32 cellular contexts compared by ENCODE assay signal in genomic region chr2:34961822-34962221, GRCh38.
"Had no signal": no experiment of that assay in that cellular context is flagged by ENCODE, and none has a peak within 500 bp of the region (broad histone marks: within the 10 kb centered on the region; RNA-seq: fewer than 3 reads in every experiment).

No MANE protein-coding gene starts in this region.

- FAIRE-seq: islet of Langerhans, urothelium cell line had no signal

- H3K4me1 Mint-ChIP-seq: immature natural killer cell; mesothelial cell of epicardium; naive B cell; natural killer cell; nephron progenitor cell; stimulated activated naive B cell treated with anti-CD40 and anti-IgM and Interleukin-4, amounts not matched to agents 10 μg/mL and 1 μg/mL and 100 μg/mL, for 72 hours had no signal

- H3K27ac Mint-ChIP-seq: immature natural killer cell; mesothelial cell of epicardium; natural killer cell; nephron progenitor cell; stimulated activated naive B cell treated with anti-CD40 and anti-IgM and Interleukin-4, amounts not matched to agents 10 μg/mL and 1 μg/mL and 100 μg/mL, for 72 hours had no signal

- H3K36me3 Mint-ChIP-seq: immature natural killer cell; mesothelial cell of epicardium; naive B cell; natural killer cell; stimulated activated naive B cell treated with anti-CD40 and anti-IgM and Interleukin-4, amounts not matched to agents 10 μg/mL and 1 μg/mL and 100 μg/mL, for 72 hours had no signal

- ATAC-seq: left colon; left lung; lower lobe of right lung; natural killer cell; right cardiac atrium; sciatic nerve; stimulated activated naive B cell treated with anti-CD40 and anti-IgM and Interleukin-4, amounts not matched to agents 10 μg/mL and 1 μg/mL and 100 μg/mL, for 72 hours; stimulated activated naive CD8-positive, alpha-beta T cell treated with anti-CD3 and anti-CD28 coated beads, Interleukin-15, Interleukin-2, amounts not matched to agents 100 U/mL and 50 U/mL, for 24 hours had no signal

- H3K36me3 ChIP-seq: left lung, lower lobe of right lung, ovary, prostate gland, stomach, thyroid gland, transverse colon, upper lobe of left lung had no signal

- H3K9me3 ChIP-seq: left lung, lower lobe of right lung, ovary, prostate gland, testis, thyroid gland, transverse colon, upper lobe of left lung had no signal

- H3K4me1 ChIP-seq: left lung, lower lobe of right lung, prostate gland, stomach, testis, thyroid gland, transverse colon, upper lobe of left lung had no signal

- H3K27ac ChIP-seq: left lung, lower lobe of right lung, ovary, prostate gland, skin epidermis, stomach, testis, thyroid gland, transverse colon, upper lobe of left lung had no signal

- H3K27me3 ChIP-seq: left lung, ovary, stomach, testis, thyroid gland, transverse colon, upper lobe of left lung had no signal

- H3K9me3 Mint-ChIP-seq: mesothelial cell of epicardium, naive B cell, nephron progenitor cell had no signal

- H3K4me3 ChIP-seq: left lung, lower lobe of right lung, ovary, prostate gland, skin epidermis, stomach, testis, thyroid gland, transverse colon, upper lobe of left lung had no signal

- DNase-seq: hypothalamus; immature natural killer cell; kidney; left colon; left lung; lower lobe of right lung; mammary epithelial cell; mesenchymal stem cell; naive B cell; natural killer cell; nephron progenitor cell; ovary; posterior cingulate gyrus; retina; right cardiac atrium; stimulated activated CD4-positive, alpha-beta T cell treated with anti-CD3 and anti-CD28 coated beads, Interleukin-12 subunit alpha, Interleukin-12 subunit beta, amount 100 ng/mL, for 4 hours; stimulated activated CD4-positive, alpha-beta T cell treated with anti-CD3 and anti-CD28 coated beads, Interleukin-15, amount 100 ng/mL, for 24 hours; stimulated activated CD4-positive, alpha-beta T cell treated with anti-CD3 and anti-CD28 coated beads, Interleukin-2, amount 100 ng/mL, for 24 hours; stimulated activated CD4-positive, alpha-beta T cell treated with anti-CD3 and anti-CD28 coated beads, Interleukin-4, amount 100 ng/mL, for 1 hour; stimulated activated naive B cell treated with anti-CD40 and anti-IgM and Interleukin-4, amounts not matched to agents 10 μg/mL and 1 μg/mL and 100 μg/mL, for 72 hours; stimulated activated naive CD8-positive, alpha-beta T cell treated with anti-CD3 and anti-CD28 coated beads, Interleukin-15, Interleukin-2, amounts not matched to agents 100 U/mL and 50 U/mL, for 24 hours; stomach; testis; thyroid gland; transverse colon; upper lobe of left lung had no signal

- H3K4me3 Mint-ChIP-seq: immature natural killer cell; mesothelial cell of epicardium; naive B cell; natural killer cell; nephron progenitor cell; stimulated activated naive B cell treated with anti-CD40 and anti-IgM and Interleukin-4, amounts not matched to agents 10 μg/mL and 1 μg/mL and 100 μg/mL, for 72 hours had no signal

- H3K27me3 Mint-ChIP-seq: naive B cell; stimulated activated naive B cell treated with anti-CD40 and anti-IgM and Interleukin-4, amounts not matched to agents 10 μg/mL and 1 μg/mL and 100 μg/mL, for 72 hours had no signal
